ENCODE assay signal across 1 cellular context in genomic region chr3:23944861-23945652, GRCh38.
TF ChIP-seq lines count a peak whose summit lies in the region.

Gene NR1D2 (plus strand): TSS chr3:23945286. CDS start chr3:23945579, 293 bp downstream.

TF ChIP-seq in H1, 55 proteins besides CTCF, POLR2A, EP300 and RAD21:
- TF ChIP-seq ATF3 (IDR thresholded peaks at IDR 0.05; ENCODE audit: insufficient read depth, low read depth, low read length) (no peak), E2F6 (IDR thresholded peaks at IDR 0.05) (peak; percentile 38), RBBP5 (IDR thresholded peaks at IDR 0.05; ENCODE audit: borderline replicate concordance, low read depth, low read length) (peak; percentile 95), USF2 (IDR thresholded peaks at IDR 0.05; ENCODE audit: low read length) (peak; percentile 59), CBX8 (IDR thresholded peaks at IDR 0.05; ENCODE audit: borderline replicate concordance, low read depth, low read length) (no peak), TAF1 (IDR thresholded peaks at IDR 0.05; ENCODE audit: low read depth, low read length) (peak; percentile 81), MAX (IDR thresholded peaks at IDR 0.05) (peak; percentile 72; the same call in 1 of the 2 replicates), RFX5 (IDR thresholded peaks at IDR 0.05; ENCODE audit: borderline replicate concordance, low read depth, low read length) (no peak), ASH2L (IDR thresholded peaks at IDR 0.05; ENCODE audit: low read length) (peak; percentile 91), SIX5 (IDR thresholded peaks at IDR 0.05; ENCODE audit: low read depth, low read length) (no peak), TBP (IDR thresholded peaks at IDR 0.05; ENCODE audit: low read depth, low read length) (peak; percentile 69; the same call in 1 of the 2 replicates), TCF12 (IDR thresholded peaks at IDR 0.05; ENCODE audit: low read depth, low read length) (no peak), TAF7 (optimal IDR thresholded peaks at IDR 0.05; ENCODE audit: borderline replicate concordance, low read depth, low read length) (peak; percentile 53), KDM1A (IDR thresholded peaks at IDR 0.05; ENCODE audit: borderline replicate concordance, low read length) (no peak), BRCA1 (IDR thresholded peaks at IDR 0.05; ENCODE audit: low read depth, low read length) (no peak), POLR2AphosphoS5 (IDR thresholded peaks at IDR 0.05; ENCODE audit: low read depth, low read length) (peak; percentile 82), FOSL1 (IDR thresholded peaks at IDR 0.05; ENCODE audit: insufficient read depth, low read depth, low read length) (no peak), MAFK (IDR thresholded peaks at IDR 0.05; ENCODE audit: low read depth, low read length) (no peak), JUND (IDR thresholded peaks at IDR 0.05; ENCODE audit: low read length) (0 out of 2 replicates have a peak, but pooled peaks have one; percentile 6), EZH2 (IDR thresholded peaks at IDR 0.05; ENCODE audit: low read depth, low read length, severe bottlenecking) (no peak), PHF8 (conservative IDR thresholded peaks at IDR 0.05; ENCODE audit: low read depth, low read length) (peak; percentile 83), SIN3A (conservative IDR thresholded peaks at IDR 0.05 in 1 of 2, IDR thresholded peaks at IDR 0.05 in 1 of 2; ENCODE audit: low read depth in 1 of 2, low read length in 2 of 2) (peak in 1 of 2 experiments; percentile 51; a peak in 1 of 4 replicates), SRF (IDR thresholded peaks at IDR 0.05; ENCODE audit: low read depth, low read length) (no peak), HDAC2 (IDR thresholded peaks at IDR 0.05; ENCODE audit: borderline replicate concordance in 1 of 2, low read depth in 2 of 2, low read length in 2 of 2) (peak in 1 of 2 experiments; percentile 20; a peak in 1 of 4 replicates), CREB1 (IDR thresholded peaks at IDR 0.05) (peak; percentile 19), KDM4A (IDR thresholded peaks at IDR 0.05; ENCODE audit: low read depth, low read length, severe bottlenecking) (peak; percentile 56), GABPA (IDR thresholded peaks at IDR 0.05; ENCODE audit: borderline replicate concordance, insufficient read depth, low read length) (no peak)
